In the genomic region with DNA sequence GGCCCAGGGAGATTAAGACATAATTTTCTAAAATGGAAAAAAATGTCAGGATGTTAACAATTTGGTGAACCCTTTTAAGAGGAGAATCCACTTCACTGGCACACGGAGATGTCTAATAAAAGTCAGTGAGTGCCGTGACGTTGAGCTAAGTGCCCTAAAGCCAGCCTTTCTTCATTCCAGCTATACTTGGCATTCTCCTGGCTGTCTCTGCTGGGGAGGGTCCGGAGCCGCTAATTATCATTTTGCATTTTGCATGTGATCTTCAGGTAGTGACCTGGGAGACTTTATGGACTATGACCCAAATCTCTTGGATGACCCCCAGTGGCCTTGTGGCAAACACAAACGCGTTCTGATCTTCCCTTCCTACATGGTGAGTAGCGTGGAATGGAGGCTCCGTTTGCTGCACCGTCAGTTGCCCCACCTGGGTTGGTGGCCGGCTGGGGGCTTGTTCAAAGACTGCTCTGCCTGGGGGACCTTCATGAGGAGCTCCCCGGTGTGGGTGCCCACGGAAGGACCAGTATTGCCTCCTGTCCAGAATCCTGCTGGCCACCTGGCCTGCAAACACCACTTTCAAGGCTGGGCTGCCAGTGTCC, we compare ENCODE assay signal across 12 cellular contexts.
A peak's percentile ranks its signal among the peaks of the same experiment; 100 is the strongest.
DNase-seq lines count a peak whose midpoint lies in the region; ATAC-seq and TF ChIP-seq lines count a peak whose summit lies in the region.
"Had no signal": no experiment of that assay in that cellular context is flagged by ENCODE, and none has a peak within 500 bp of the region (broad histone marks: within the 10 kb centered on the region; RNA-seq: fewer than 3 reads in every experiment).

No MANE protein-coding gene starts in this region.

- ATAC-seq in right lobe of liver = peak; percentile 47 to 66 (median 63)

- peaks cover 8% of the 10 kb centered on the region for H3K36me3 Mint-ChIP-seq in activated CD4-positive, alpha-beta T cell treated with anti-CD3 and anti-CD28 coated beads, Interleukin-2, amount 10 ng/mL, durations not matched to agents 24 days and 14 days (ENCODE audit: low read depth)

- TF ChIP-seq CTCF in right lobe of liver (IDR thresholded peaks at IDR 0.05) = no peak
- TF ChIP-seq CTCF in testis (IDR thresholded peaks at IDR 0.05) = no peak

- H3K36me3 ChIP-seq in right lobe of liver (no peaks in the 10 kb centered on the region), testis (ENCODE audit: low read depth, missing control alignments) (no peaks in the 10 kb centered on the region)

- peaks cover 3% of the 10 kb centered on the region for H3K9me3 Mint-ChIP-seq in activated CD4-positive, alpha-beta T cell treated with anti-CD3 and anti-CD28 coated beads, Interleukin-2, amount 10 ng/mL, durations not matched to agents 24 days and 14 days

- intact Hi-C loops in activated CD4-positive, alpha-beta T cell treated with anti-CD3 and anti-CD28 coated beads, Interleukin-2, amount 10 ng/mL, durations not matched to agents 24 days and 14 days (cut with micrococcal nuclease) = loop anchor here (5.0 to 10.0 kb wide), 3 partner anchors 70 to 302 kb away; a partner anchor contains a TSS
- intact Hi-C loops in right lobe of liver (cut with DNase I) = loop anchor here in 1 of 2 donors (10.0 kb wide), 1 partner anchor 102 kb away; a partner anchor contains a TSS
- intact Hi-C loops in testis (cut with DNase I; ENCODE audit: low total_unique reads) = no loop called here

- peak overlapping the region in 1 of 3 donors; percentile 40 for H3K4me3 ChIP-seq in right lobe of liver
- no peak overlapping the region for H3K4me3 ChIP-seq in testis
- H3K4me3 ChIP-seq: mucosa of descending colon had no signal

- no peaks in the 10 kb centered on the region for H3K27me3 ChIP-seq in right lobe of liver
- H3K27me3 ChIP-seq in testis = no peaks in the 10 kb centered on the region

- peaks cover 0 to 32% (median 15%) of the 10 kb centered on the region in 4 donors for H3K4me1 ChIP-seq in right lobe of liver
- H3K4me1 ChIP-seq in testis = peaks cover 16% of the 10 kb centered on the region

- TF ChIP-seq POLR2A in right lobe of liver (IDR thresholded peaks at IDR 0.05) (no peak), testis (IDR thresholded peaks at IDR 0.05) (no peak)

- 50% methylated on average over 2 of the region's 13 CpGs for WGBS in right lobe of liver (ENCODE audit: insufficient coverage, low coverage, low lambda C conversion rate, missing lambda C conversion rate)
- WGBS in testis, 2 donors = 87 to 88% methylated on average over 11 to 12 of the region's 13 CpGs

- H3K9me3 ChIP-seq in right lobe of liver = no peaks in the 10 kb centered on the region
- H3K9me3 ChIP-seq in testis = no peaks in the 10 kb centered on the region
- H3K9me3 ChIP-seq: mucosa of descending colon had no signal

- no peaks in the 10 kb centered on the region for H3K27me3 Mint-ChIP-seq in activated CD4-positive, alpha-beta T cell treated with anti-CD3 and anti-CD28 coated beads, Interleukin-2, amount 10 ng/mL, durations not matched to agents 24 days and 14 days
- H3K27me3 Mint-ChIP-seq: activated CD4-positive, alpha-beta T cell treated with anti-CD3 and anti-CD28 coated beads for 36 hours had no signal

- H3K4me3 Mint-ChIP-seq in activated CD4-positive, alpha-beta T cell treated with anti-CD3 and anti-CD28 coated beads, Interleukin-2, amount 10 ng/mL, durations not matched to agents 24 days and 14 days = no peak overlapping the region

- no peak for DNase-seq in activated CD4-positive, alpha-beta T cell treated with anti-CD3 and anti-CD28 coated beads, Interleukin-2, amount 10 ng/mL, durations not matched to agents 24 days and 14 days
- no peak for DNase-seq in activated CD4-positive, alpha-beta T cell treated with anti-CD3 and anti-CD28 coated beads for 4 hours
- DNase-seq in right lobe of liver (peak in 2 of 3 donors; percentile 64 to 73), testis (no peak), iPS-NIHi7 (ENCODE audit: extremely low spot score) (no peak), NCI-H226 (no peak), T1000 (lab: John Stamatoyannopoulos, UW) (no peak)
- DNase-seq: NCI-H510A had no signal

- peak overlapping the region; percentile 70 for H3K27ac ChIP-seq in angular gyrus (ENCODE audit: low read depth, low read length)
- peak overlapping the region; percentile 90 to 95 (median 92) for H3K27ac ChIP-seq in right lobe of liver
- H3K27ac ChIP-seq in testis = peak overlapping the region; percentile 55 to 62
- H3K27ac ChIP-seq: HL-60 had no signal

- H3K27ac Mint-ChIP-seq in activated CD4-positive, alpha-beta T cell treated with anti-CD3 and anti-CD28 coated beads, Interleukin-2, amount 10 ng/mL, durations not matched to agents 24 days and 14 days = peak overlapping the region; percentile 32

- peaks cover 42% of the 10 kb centered on the region for H3K4me1 Mint-ChIP-seq in activated CD4-positive, alpha-beta T cell treated with anti-CD3 and anti-CD28 coated beads, Interleukin-2, amount 10 ng/mL, durations not matched to agents 24 days and 14 days

Comparison
In these comparisons a context has a peak if more than half of its experiments do, and no peak if none do; other contexts are left out.
1. DNase-seq: peak in right lobe of liver (2 of 3); none in activated CD4-positive, alpha-beta T cell treated with anti-CD3 and anti-CD28 coated beads, Interleukin-2, amount 10 ng/mL, durations not matched to agents 24 days and 14 days (single experiment), activated CD4-positive, alpha-beta T cell treated with anti-CD3 and anti-CD28 coated beads for 4 hours (0 of 2), testis (single experiment), iPS-NIHi7 (single experiment), NCI-H226 (single experiment) and T1000 (single experiment).
2. Peak in every context shown above with its lines, with median percentiles within 50 percentile points of each other: H3K27ac ChIP-seq.